In the genomic region with DNA sequence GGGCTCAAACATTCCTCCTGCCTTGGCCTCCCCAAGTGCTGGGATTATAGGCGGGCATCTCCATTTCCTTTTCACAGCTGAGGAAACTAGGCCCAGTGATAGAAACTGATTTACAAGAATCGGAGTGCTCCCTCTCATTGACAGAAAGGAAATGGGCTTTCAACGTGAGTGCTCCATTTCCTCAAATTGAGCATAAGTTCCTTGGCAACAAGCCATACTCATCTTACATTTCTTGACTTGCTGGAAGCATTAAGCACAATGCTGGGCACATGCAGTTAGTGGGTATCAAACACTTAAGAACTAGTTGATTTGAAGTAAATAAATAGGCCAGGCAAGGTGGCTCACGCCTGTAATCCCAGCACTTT, we compare ENCODE assay signal across 12 cellular contexts. TPM values are rescaled to one million over a fixed set of nuclear protein-coding genes. Genes with fewer than 3 reads are reported as not detected.
DNase-seq lines count a peak whose midpoint lies in the region; ATAC-seq and TF ChIP-seq lines count a peak whose summit lies in the region.
"Had no signal": no experiment of that assay in that cellular context is flagged by ENCODE, and none has a peak within 500 bp of the region (broad histone marks: within the 10 kb centered on the region; RNA-seq: fewer than 3 reads in every experiment).

No MANE protein-coding gene starts in this region.

- no peak overlapping the region for H2AFZ ChIP-seq in OCI-LY3 (ENCODE audit: low read depth, low read length)

- intact Hi-C loops in Calu3 (cut with micrococcal nuclease; ENCODE audit: unreplicated experiment), result no loop called here
- intact Hi-C loops in esophagus muscularis mucosa (cut with DNase I), result no loop called here
- intact Hi-C loops in gastrocnemius medialis (cut with DNase I; ENCODE audit: low total_unique reads), result no loop called here

- no peaks in the 10 kb centered on the region for H3K79me2 ChIP-seq in OCI-LY3 (ENCODE audit: low read length)

- no TSS peak for BruUV-seq in Calu3 (replicated peaks; lab: Mats Ljungman, UMichigan)

- no peak overlapping the region for H3K27ac ChIP-seq in OCI-LY3 (ENCODE audit: low read length)
- H3K27ac ChIP-seq in esophagus muscularis mucosa (replicated peaks in 1 of 4), result peak overlapping the region; percentile 84 to 86 (median 86)
- H3K27ac ChIP-seq in gastrocnemius medialis, result peak overlapping the region; percentile 86 to 89 (median 86)

- H3K4me3 ChIP-seq in OCI-LY3 (ENCODE audit: low read length), result no peak overlapping the region
- no peak overlapping the region for H3K4me3 ChIP-seq in esophagus muscularis mucosa
- H3K4me3 ChIP-seq in gastrocnemius medialis, result no peak overlapping the region

- H4K20me1 ChIP-seq in OCI-LY3 (ENCODE audit: insufficient read depth, low read length), result no peaks in the 10 kb centered on the region

- peak overlapping the region; percentile 8; the same call in 1 of the 2 replicates for H3K4me2 ChIP-seq in OCI-LY3 (ENCODE audit: low read length)

- no peaks in the 10 kb centered on the region for H3K9me3 Mint-ChIP-seq in Calu3 (ENCODE audit: low read depth, unreplicated experiment)
- H3K9me3 Mint-ChIP-seq: activated CD4-positive, alpha-beta T cell treated with anti-CD3 and anti-CD28 coated beads, Interleukin-2, amount 10 ng/mL, durations not matched to agents 24 days and 14 days; activated naive CD8-positive, alpha-beta T cell treated with anti-CD3 and anti-CD28 coated beads for 36 hours had no signal

- TF ChIP-seq EP300 in esophagus muscularis mucosa (IDR thresholded peaks at IDR 0.05), result no peak

- H3K36me3 ChIP-seq in OCI-LY3 (replicated peaks; ENCODE audit: low read depth, low read length) (no peaks in the 10 kb centered on the region), esophagus muscularis mucosa (no peaks in the 10 kb centered on the region), gastrocnemius medialis (no peaks in the 10 kb centered on the region)

- TF ChIP-seq CTCF in Calu3 (IDR thresholded peaks at IDR 0.05; ENCODE audit: unreplicated experiment), result no peak
- no peak for TF ChIP-seq CTCF in OCI-LY3 (IDR thresholded peaks at IDR 0.05; ENCODE audit: low read depth, low read length)
- no peak for TF ChIP-seq CTCF in esophagus muscularis mucosa (IDR thresholded peaks at IDR 0.05)
- no peak for TF ChIP-seq CTCF in gastrocnemius medialis (IDR thresholded peaks at IDR 0.05 in 4 of 5, conservative IDR thresholded peaks at IDR 0.05 in 1 of 5)

- TF ChIP-seq POLR2A in esophagus muscularis mucosa (IDR thresholded peaks at IDR 0.05; ENCODE audit: low read depth) (no peak), gastrocnemius medialis (IDR thresholded peaks at IDR 0.05) (no peak)

- no peaks in the 10 kb centered on the region for H3K9me3 ChIP-seq in OCI-LY3 (ENCODE audit: insufficient read depth, low read length)
- no peaks in the 10 kb centered on the region for H3K9me3 ChIP-seq in esophagus muscularis mucosa
- no peaks in the 10 kb centered on the region for H3K9me3 ChIP-seq in gastrocnemius medialis

- in situ Hi-C loops in gastrocnemius medialis (cut with MboI; ENCODE audit: low sequenced_read_pairs in 4 of 4), result loop anchor here in 1 of 4 donors (5.0 kb wide), 1 partner anchor 37 kb away; no protein-coding TSS in a partner anchor

- peak overlapping the region; percentile 53 for H3K4me3 Mint-ChIP-seq in Calu3 (ENCODE audit: low read depth, unreplicated experiment)
- H3K4me3 Mint-ChIP-seq: activated CD4-positive, alpha-beta T cell treated with anti-CD3 and anti-CD28 coated beads, Interleukin-2, amount 10 ng/mL, durations not matched to agents 24 days and 14 days; activated naive CD8-positive, alpha-beta T cell treated with anti-CD3 and anti-CD28 coated beads for 36 hours had no signal

- H3K27me3 ChIP-seq in OCI-LY3 (ENCODE audit: low read depth, low read length), result no peaks in the 10 kb centered on the region
- H3K27me3 ChIP-seq in esophagus muscularis mucosa, result no peaks in the 10 kb centered on the region
- no peaks in the 10 kb centered on the region for H3K27me3 ChIP-seq in gastrocnemius medialis

- peak overlapping the region; percentile 79 for H3K27ac Mint-ChIP-seq in Calu3 (ENCODE audit: unreplicated experiment)
- H3K27ac Mint-ChIP-seq: activated CD4-positive, alpha-beta T cell treated with anti-CD3 and anti-CD28 coated beads, Interleukin-2, amount 10 ng/mL, durations not matched to agents 24 days and 14 days; activated naive CD8-positive, alpha-beta T cell treated with anti-CD3 and anti-CD28 coated beads for 36 hours had no signal

- no peaks in the 10 kb centered on the region for H3K27me3 Mint-ChIP-seq in Calu3 (ENCODE audit: unreplicated experiment)
- H3K27me3 Mint-ChIP-seq: activated CD4-positive, alpha-beta T cell treated with anti-CD3 and anti-CD28 coated beads, Interleukin-2, amount 10 ng/mL, durations not matched to agents 24 days and 14 days; activated naive CD8-positive, alpha-beta T cell treated with anti-CD3 and anti-CD28 coated beads for 36 hours had no signal

- H3K9ac ChIP-seq in OCI-LY3 (ENCODE audit: low read length), result no peak overlapping the region; the same call in 1 of the 2 replicates

- H3K4me1 Mint-ChIP-seq in Calu3 (ENCODE audit: low read depth, unreplicated experiment), result peaks cover 58% of the 10 kb centered on the region
- H3K4me1 Mint-ChIP-seq: activated naive CD8-positive, alpha-beta T cell treated with anti-CD3 and anti-CD28 coated beads for 36 hours had no signal

- CTCF ChIA-PET in Calu3 (lab: Charles Lee), result interaction anchor here (0.5 to 5.4 kb wide), 3 partner anchors 42 to 110 kb away, joined by 4 to 58 read pairs (median 4); a partner anchor contains a TSS

- ATAC-seq in gastrocnemius medialis (no peak), GM19328 (IDR thresholded peaks at IDR 0.05; ENCODE audit: unreplicated experiment) (no peak)

- H3K4me1 ChIP-seq in OCI-LY3 (ENCODE audit: low read length) (peaks cover 47% of the 10 kb centered on the region), esophagus muscularis mucosa (peaks cover 6 to 18% (median 15%) of the 10 kb centered on the region in 4 donors), gastrocnemius medialis (peaks cover 31 to 34% of the 10 kb centered on the region in 2 donors)

- DNase-seq in Calu3 (no peak), esophagus muscularis mucosa (ENCODE audit: extremely low spot score) (no peak), gastrocnemius medialis (no peak), inferior parietal cortex (ENCODE audit: extremely low spot score) (no peak), SW 1271 (lab: John Stamatoyannopoulos, UW) (no peak), NCI-H1436 treated with DMSO at 0.1 percent for 48 hours (lab: John Stamatoyannopoulos, UW) (no peak)
- DNase-seq: activated CD4-positive, alpha-beta T cell treated with anti-CD3 and anti-CD28 coated beads, Interleukin-2, amount 10 ng/mL, durations not matched to agents 24 days and 14 days; activated naive CD8-positive, alpha-beta T cell treated with anti-CD3 and anti-CD28 coated beads for 36 hours; NCI-H1930 had no signal

- no peaks in the 10 kb centered on the region for H3K36me3 Mint-ChIP-seq in Calu3 (ENCODE audit: insufficient read depth, unreplicated experiment)
- H3K36me3 Mint-ChIP-seq: activated naive CD8-positive, alpha-beta T cell treated with anti-CD3 and anti-CD28 coated beads for 36 hours had no signal

- 61% methylated on average over 4 of the region's 4 CpGs for WGBS in esophagus muscularis mucosa

RNA-seq across cellular contexts. Expression of a gene that starts 54.7 kb away (rescaled TPM):
- 0.19 and 1.0 TPM in 2 replicates for total RNA-seq in Calu3 (2022)
- total RNA-seq in esophagus muscularis mucosa, result 10 to 100 TPM; 13.9 to 23.1 (median 19.3) TPM
- total RNA-seq in gastrocnemius medialis, result 1 to 10 TPM in 3 of 4 donors, under 1 TPM in 1; 0.39 to 6.2 (median 5.0) TPM
- total RNA-seq: pulmonary artery endothelial cell had no signal
